ENCODE assay signal across 1 cellular context in the genomic region with DNA sequence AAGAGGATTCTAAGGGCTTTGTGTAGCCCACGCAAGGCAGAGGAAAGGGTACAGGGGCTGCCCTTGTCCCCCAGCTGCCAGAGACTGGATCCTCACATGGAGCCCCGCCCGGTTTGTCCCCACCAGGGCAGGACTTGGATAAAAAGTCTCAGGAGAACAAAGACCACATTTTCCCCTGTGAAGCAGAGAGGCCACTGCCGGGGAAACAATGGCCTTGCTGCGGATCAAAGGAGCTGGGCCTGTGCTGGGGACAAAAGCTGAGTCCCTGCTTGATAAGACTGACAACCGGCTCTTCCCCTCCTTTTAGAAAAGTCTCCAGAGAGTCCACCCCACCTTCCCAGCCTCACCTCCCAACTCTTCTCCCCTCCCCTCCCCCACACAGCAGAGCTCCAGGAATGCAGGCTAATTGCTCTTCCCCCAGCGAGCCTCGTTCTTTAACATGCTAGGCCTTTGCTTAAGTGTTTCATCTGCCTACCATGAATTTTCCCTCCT.
TF ChIP-seq lines count a peak whose summit lies in the region.

No MANE protein-coding gene starts in this region.

TF ChIP-seq in HepG2, 621 proteins besides CTCF, POLR2A, EP300 and RAD21 (continued from another document and continues in another):
- TF ChIP-seq ZSCAN20 (CRISPR knock-in tag; IDR thresholded peaks at IDR 0.05; ENCODE audit: borderline replicate concordance): no peak
- no peak for TF ChIP-seq ZNF431 (CRISPR knock-in tag; IDR thresholded peaks at IDR 0.05; ENCODE audit: borderline replicate concordance, low read depth)
- TF ChIP-seq TFE3 (CRISPR knock-in tag; IDR thresholded peaks at IDR 0.05): peak; percentile 53
- no peak for TF ChIP-seq ZNF709 (CRISPR knock-in tag; IDR thresholded peaks at IDR 0.05)
- peak; percentile 78; the same call in 1 of the 2 replicates for TF ChIP-seq ZNF788 (CRISPR knock-in tag; IDR thresholded peaks at IDR 0.05; ENCODE audit: borderline replicate concordance)
- TF ChIP-seq ZFX (CRISPR knock-in tag; IDR thresholded peaks at IDR 0.05; ENCODE audit: low read depth): peak; percentile 71
- TF ChIP-seq MIER2 (CRISPR knock-in tag; IDR thresholded peaks at IDR 0.05): no peak
- no peak for TF ChIP-seq ZNF800 (CRISPR knock-in tag; IDR thresholded peaks at IDR 0.05)
- no peak for TF ChIP-seq PBX2 (CRISPR knock-in tag; IDR thresholded peaks at IDR 0.05)
- no peak for TF ChIP-seq MZF1 (CRISPR knock-in tag; IDR thresholded peaks at IDR 0.05; ENCODE audit: borderline replicate concordance)
- no peak for TF ChIP-seq ZNF296 (CRISPR knock-in tag; conservative IDR thresholded peaks at IDR 0.05)
- TF ChIP-seq HIVEP1 (CRISPR knock-in tag; IDR thresholded peaks at IDR 0.05): no peak
- TF ChIP-seq SKI (IDR thresholded peaks at IDR 0.05; ENCODE audit: partially characterized antibody): no peak
- TF ChIP-seq STAG1 (CRISPR knock-in tag; IDR thresholded peaks at IDR 0.05): no peak; the same call in 1 of the 2 replicates
- TF ChIP-seq HNRNPK (IDR thresholded peaks at IDR 0.05; ENCODE audit: low read depth, low read length, poor library complexity, severe bottlenecking): peak; percentile 56
- TF ChIP-seq, protein P1, sequence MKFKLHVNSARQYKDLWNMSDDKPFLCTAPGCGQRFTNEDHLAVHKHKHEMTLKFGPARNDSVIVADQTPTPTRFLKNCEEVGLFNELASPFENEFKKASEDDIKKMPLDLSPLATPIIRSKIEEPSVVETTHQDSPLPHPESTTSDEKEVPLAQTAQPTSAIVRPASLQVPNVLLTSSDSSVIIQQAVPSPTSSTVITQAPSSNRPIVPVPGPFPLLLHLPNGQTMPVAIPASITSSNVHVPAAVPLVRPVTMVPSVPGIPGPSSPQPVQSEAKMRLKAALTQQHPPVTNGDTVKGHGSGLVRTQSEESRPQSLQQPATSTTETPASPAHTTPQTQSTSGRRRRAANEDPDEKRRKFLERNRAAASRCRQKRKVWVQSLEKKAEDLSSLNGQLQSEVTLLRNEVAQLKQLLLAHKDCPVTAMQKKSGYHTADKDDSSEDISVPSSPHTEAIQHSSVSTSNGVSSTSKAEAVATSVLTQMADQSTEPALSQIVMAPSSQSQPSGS (CRISPR knock-in tag; IDR thresholded peaks at IDR 0.05): peak; percentile 27; the same call in 1 of the 2 replicates
- no peak for TF ChIP-seq ZNF280D (CRISPR knock-in tag; IDR thresholded peaks at IDR 0.05)
- TF ChIP-seq NCOA1 (CRISPR knock-in tag; IDR thresholded peaks at IDR 0.05): no peak
- TF ChIP-seq ZBTB4 (CRISPR knock-in tag; IDR thresholded peaks at IDR 0.05; ENCODE audit: borderline replicate concordance): no peak
- peak; percentile 47; the same call in 1 of the 2 replicates for TF ChIP-seq ZSCAN9 (CRISPR knock-in tag; IDR thresholded peaks at IDR 0.05; ENCODE audit: borderline replicate concordance)
- 0 out of 2 replicates have a peak, but pooled peaks have one; percentile 17 for TF ChIP-seq PPARG (CRISPR knock-in tag; conservative IDR thresholded peaks at IDR 0.05)
- no peak for TF ChIP-seq ZNF251 (CRISPR knock-in tag; IDR thresholded peaks at IDR 0.05)
- no peak for TF ChIP-seq ATF5 (CRISPR knock-in tag; IDR thresholded peaks at IDR 0.05; ENCODE audit: low read depth)
- TF ChIP-seq CCDC6 (CRISPR knock-in tag; IDR thresholded peaks at IDR 0.05): no peak
- 0 out of 2 replicates have a peak, but pooled peaks have one; percentile 74 for TF ChIP-seq RCOR2 (CRISPR knock-in tag; IDR thresholded peaks at IDR 0.05)
- no peak for TF ChIP-seq MAF1 (CRISPR knock-in tag; IDR thresholded peaks at IDR 0.05; ENCODE audit: borderline replicate concordance)
- TF ChIP-seq, protein P2, sequence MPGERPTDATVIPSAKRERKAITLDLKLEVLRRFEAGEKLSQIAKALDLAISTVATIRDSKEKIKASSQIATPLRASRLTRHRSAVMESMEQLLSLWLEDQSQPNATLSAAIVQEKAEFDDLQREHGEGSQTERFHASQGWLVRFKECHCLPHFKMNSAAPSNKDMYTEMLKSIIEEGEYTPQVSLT (CRISPR knock-in tag; IDR thresholded peaks at IDR 0.05; ENCODE audit: borderline replicate concordance, low read depth): no peak
- TF ChIP-seq ZNF367 (CRISPR knock-in tag; IDR thresholded peaks at IDR 0.05; ENCODE audit: borderline replicate concordance): no peak
- no peak for TF ChIP-seq ZKSCAN5 (CRISPR knock-in tag; IDR thresholded peaks at IDR 0.05)
- no peak for TF ChIP-seq ZNF562 (CRISPR knock-in tag; IDR thresholded peaks at IDR 0.05; ENCODE audit: borderline replicate concordance)
- TF ChIP-seq ZFP37 (CRISPR knock-in tag; IDR thresholded peaks at IDR 0.05; ENCODE audit: borderline replicate concordance): no peak
- no peak for TF ChIP-seq ZBTB46 (CRISPR knock-in tag; IDR thresholded peaks at IDR 0.05; ENCODE audit: borderline replicate concordance)
- no peak for TF ChIP-seq ZNF891 (CRISPR knock-in tag; IDR thresholded peaks at IDR 0.05)
- TF ChIP-seq ATF7 (IDR thresholded peaks at IDR 0.05): no peak
- no peak for TF ChIP-seq ATF7 (CRISPR knock-in tag; IDR thresholded peaks at IDR 0.05)
- TF ChIP-seq MIER3 (CRISPR knock-in tag; IDR thresholded peaks at IDR 0.05; ENCODE audit: borderline replicate concordance): no peak
- TF ChIP-seq ZNF589 (CRISPR knock-in tag; conservative IDR thresholded peaks at IDR 0.05): no peak
- no peak for TF ChIP-seq JARID2 (CRISPR knock-in tag; IDR thresholded peaks at IDR 0.05; ENCODE audit: insufficient replicate concordance)
- TF ChIP-seq NR2C2 (CRISPR knock-in tag; IDR thresholded peaks at IDR 0.05; ENCODE audit: borderline replicate concordance): 0 out of 2 replicates have a peak, but pooled peaks have one; percentile 17
- no peak for TF ChIP-seq GATAD1 (CRISPR knock-in tag; IDR thresholded peaks at IDR 0.05)
- TF ChIP-seq, protein P3, sequence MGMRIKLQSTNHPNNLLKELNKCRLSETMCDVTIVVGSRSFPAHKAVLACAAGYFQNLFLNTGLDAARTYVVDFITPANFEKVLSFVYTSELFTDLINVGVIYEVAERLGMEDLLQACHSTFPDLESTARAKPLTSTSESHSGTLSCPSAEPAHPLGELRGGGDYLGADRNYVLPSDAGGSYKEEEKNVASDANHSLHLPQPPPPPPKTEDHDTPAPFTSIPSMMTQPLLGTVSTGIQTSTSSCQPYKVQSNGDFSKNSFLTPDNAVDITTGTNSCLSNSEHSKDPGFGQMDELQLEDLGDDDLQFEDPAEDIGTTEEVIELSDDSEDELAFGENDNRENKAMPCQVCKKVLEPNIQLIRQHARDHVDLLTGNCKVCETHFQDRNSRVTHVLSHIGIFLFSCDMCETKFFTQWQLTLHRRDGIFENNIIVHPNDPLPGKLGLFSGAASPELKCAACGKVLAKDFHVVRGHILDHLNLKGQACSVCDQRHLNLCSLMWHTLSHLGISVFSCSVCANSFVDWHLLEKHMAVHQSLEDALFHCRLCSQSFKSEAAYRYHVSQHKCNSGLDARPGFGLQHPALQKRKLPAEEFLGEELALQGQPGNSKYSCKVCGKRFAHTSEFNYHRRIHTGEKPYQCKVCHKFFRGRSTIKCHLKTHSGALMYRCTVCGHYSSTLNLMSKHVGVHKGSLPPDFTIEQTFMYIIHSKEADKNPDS (CRISPR knock-in tag; IDR thresholded peaks at IDR 0.05): no peak
- TF ChIP-seq ZNF460 (CRISPR knock-in tag; IDR thresholded peaks at IDR 0.05; ENCODE audit: borderline replicate concordance): peak; percentile 17; the same call in 1 of the 2 replicates
